ENCODE assay signal across 30 cellular contexts in genomic region chr4:145101091-145101490, GRCh38. TPM values are rescaled to one million over a fixed set of nuclear protein-coding genes. Genes with fewer than 3 reads are reported as not detected.
DNase-seq lines count a peak whose midpoint lies in the region; ATAC-seq and TF ChIP-seq lines count a peak whose summit lies in the region.
"Had no signal": no experiment of that assay in that cellular context is flagged by ENCODE, and none has a peak within 500 bp of the region (broad histone marks: within the 10 kb centered on the region; RNA-seq: fewer than 3 reads in every experiment).

No MANE protein-coding gene starts in this region.

- H3K27ac Mint-ChIP-seq in CD4-positive, CD25-positive, alpha-beta regulatory T cell, result no peak overlapping the region
- no peak overlapping the region for H3K27ac Mint-ChIP-seq in endodermal cell
- H3K27ac Mint-ChIP-seq: activated CD4-positive, alpha-beta T cell treated with anti-CD3 and anti-CD28 coated beads, Interleukin-2, amount 10 ng/mL, durations not matched to agents 24 days and 14 days; brain; nephron progenitor cell; type B pancreatic cell had no signal

- peaks cover 17 to 39% (median 23%) of the 10 kb centered on the region in 4 donors for H3K4me1 Mint-ChIP-seq in CD4-positive, CD25-positive, alpha-beta regulatory T cell
- peaks cover 13% of the 10 kb centered on the region for H3K4me1 Mint-ChIP-seq in endodermal cell

- WGBS in endodermal cell (ENCODE audit: insufficient coverage in 1 of 2, insufficient read length in 1 of 2), 2 experiments, result 82 to 89% methylated on average over 1 of the region's 1 CpG
- 88 to 96% methylated on average over 1 of the region's 1 CpG for WGBS in aorta, 2 donors
- 94 to 100% (median 97%) methylated on average over 1 of the region's 1 CpG for WGBS in spleen, 5 donors

- ATAC-seq in CD4-positive, CD25-positive, alpha-beta regulatory T cell (ENCODE audit: low read depth in 2 of 2), result no peak
- ATAC-seq in aorta (ENCODE audit: low FRiP score) (no peak), GM18867 (IDR thresholded peaks at IDR 0.05; ENCODE audit: unreplicated experiment) (no peak)
- ATAC-seq: activated naive CD8-positive, alpha-beta T cell treated with anti-CD3 and anti-CD28 coated beads, Interleukin-2, amount 50 U/mL, for 24 hours; foreskin keratinocyte; heart right ventricle; pancreas had no signal

- H3K36me3 Mint-ChIP-seq in CD4-positive, CD25-positive, alpha-beta regulatory T cell, result no peaks in the 10 kb centered on the region
- peaks cover 9% of the 10 kb centered on the region for H3K36me3 Mint-ChIP-seq in endodermal cell (ENCODE audit: low read depth)
- H3K36me3 Mint-ChIP-seq: type B pancreatic cell had no signal

- TF ChIP-seq EP300 in neural cell (conservative IDR thresholded peaks at IDR 0.05; ENCODE audit: poor library complexity, severe bottlenecking), result no peak

- no peak overlapping the region for H3K4me2 ChIP-seq in neural cell (ENCODE audit: low read length)

- H3K4me1 ChIP-seq in CD4-positive, CD25-positive, alpha-beta regulatory T cell (ENCODE audit: control insufficient read depth, insufficient read depth, low read length, poor library complexity, severe bottlenecking), result peaks cover 54% of the 10 kb centered on the region
- peaks cover 7% of the 10 kb centered on the region for H3K4me1 ChIP-seq in endodermal cell (ENCODE audit: control insufficient read depth, insufficient read depth, low read length)
- H3K4me1 ChIP-seq in aorta (ENCODE audit: control insufficient read depth in 1 of 2, insufficient read depth in 2 of 2, low read length in 2 of 2), result peaks cover 2% of the 10 kb centered on the region in 2 donors
- H3K4me1 ChIP-seq in spleen, result peaks cover 17 to 82% (median 67%) of the 10 kb centered on the region in 6 donors
- H3K4me1 ChIP-seq in Peyer's patch, result peaks cover 0 to 26% (median 7%) of the 10 kb centered on the region in 4 donors

- H3K9me3 Mint-ChIP-seq in CD4-positive, CD25-positive, alpha-beta regulatory T cell, result no peaks in the 10 kb centered on the region
- no peaks in the 10 kb centered on the region for H3K9me3 Mint-ChIP-seq in endodermal cell
- H3K9me3 Mint-ChIP-seq: activated CD4-positive, alpha-beta T cell treated with anti-CD3 and anti-CD28 coated beads, Interleukin-2, amount 10 ng/mL, durations not matched to agents 24 days and 14 days; activated naive CD8-positive, alpha-beta T cell treated with anti-CD3 and anti-CD28 coated beads, Interleukin-2, amount 50 U/mL, for 24 hours; activated T-cell treated with anti-CD3 and anti-CD28 coated beads, Interleukin-2, amount 50 U/mL, for 24 hours; brain; nephron progenitor cell; type B pancreatic cell had no signal

- DNase-seq in CD4-positive, CD25-positive, alpha-beta regulatory T cell, result no peak
- DNase-seq in NB4 (ENCODE audit: low read depth), result peak; percentile 2
- DNase-seq in endodermal cell, result no peak
- no peak for DNase-seq in aorta
- DNase-seq in spleen, result no peak
- DNase-seq in Peyer's patch, result no peak
- DNase-seq: activated CD4-positive, alpha-beta T cell treated with anti-CD3 and anti-CD28 coated beads, Interleukin-2, amount 10 ng/mL, durations not matched to agents 24 days and 14 days; activated gamma-delta T cell; activated naive CD8-positive, alpha-beta T cell treated with anti-CD3 and anti-CD28 coated beads, Interleukin-2, amount 50 U/mL, for 24 hours; activated T-cell treated with anti-CD3 and anti-CD28 coated beads, Interleukin-2, amount 50 U/mL, for 24 hours; Calu3; dorsolateral prefrontal cortex; foreskin keratinocyte; H7; heart right ventricle; NCI-H1436; NCI-H2107; NCI-H446 treated with DMSO at 0.1 percent for 48 hours; nephron progenitor cell; pancreas; SHP77 treated with DMSO at 0.1 percent for 48 hours; stimulated activated CD4-positive, alpha-beta T cell treated with anti-CD3 and anti-CD28 coated beads, Interleukin-2, amount 100 ng/mL, for 48 hours; SW 1271; T1000 had no signal

- no peaks in the 10 kb centered on the region for H3K9me2 ChIP-seq in neural cell (ENCODE audit: insufficient read depth, low read length)

- peaks cover 66% of the 10 kb centered on the region for H3K79me2 ChIP-seq in neural cell (replicated peaks; ENCODE audit: insufficient read depth, low read length)

- no peaks in the 10 kb centered on the region for H3K27me3 Mint-ChIP-seq in CD4-positive, CD25-positive, alpha-beta regulatory T cell
- H3K27me3 Mint-ChIP-seq in endodermal cell (ENCODE audit: insufficient read depth), result no peaks in the 10 kb centered on the region
- H3K27me3 Mint-ChIP-seq: activated CD4-positive, alpha-beta T cell treated with anti-CD3 and anti-CD28 coated beads, Interleukin-2, amount 10 ng/mL, durations not matched to agents 24 days and 14 days; activated T-cell treated with anti-CD3 and anti-CD28 coated beads, Interleukin-2, amount 50 U/mL, for 24 hours; type B pancreatic cell had no signal

- TF ChIP-seq CTCF in NB4 (IDR thresholded peaks at IDR 0.05; ENCODE audit: low read depth, low read length) (no peak), endodermal cell (conservative IDR thresholded peaks at IDR 0.05) (no peak), neural cell (IDR thresholded peaks at IDR 0.05; ENCODE audit: poor library complexity, severe bottlenecking) (no peak), spleen (IDR thresholded peaks at IDR 0.05 in 8 of 11, conservative IDR thresholded peaks at IDR 0.05 in 3 of 11) (no peak), Peyer's patch (IDR thresholded peaks at IDR 0.05) (no peak)

- H3K9me3 ChIP-seq in CD4-positive, CD25-positive, alpha-beta regulatory T cell (ENCODE audit: control insufficient read depth in 2 of 2, low read length in 2 of 2), result no peaks in the 10 kb centered on the region
- H3K9me3 ChIP-seq in endodermal cell (ENCODE audit: control insufficient read depth, low read length) (no peaks in the 10 kb centered on the region), neural cell (ENCODE audit: low read length) (no peaks in the 10 kb centered on the region), aorta (ENCODE audit: control insufficient read depth, low read length) (no peaks in the 10 kb centered on the region), spleen (no peaks in the 10 kb centered on the region), Peyer's patch (no peaks in the 10 kb centered on the region)
- H3K9me3 ChIP-seq: heart right ventricle, pancreas had no signal

- TF ChIP-seq POLR2A in NB4 (IDR thresholded peaks at IDR 0.05; ENCODE audit: extremely low read depth, insufficient read length), result no peak
- no peak for TF ChIP-seq POLR2A in spleen (IDR thresholded peaks at IDR 0.05)
- TF ChIP-seq POLR2A in Peyer's patch (IDR thresholded peaks at IDR 0.05), result no peak

- H3K4me3 Mint-ChIP-seq in CD4-positive, CD25-positive, alpha-beta regulatory T cell, result no peak overlapping the region
- no peak overlapping the region for H3K4me3 Mint-ChIP-seq in endodermal cell
- H3K4me3 Mint-ChIP-seq: activated naive CD8-positive, alpha-beta T cell treated with anti-CD3 and anti-CD28 coated beads, Interleukin-2, amount 50 U/mL, for 24 hours had no signal

- no peak overlapping the region for H3K9ac ChIP-seq in endodermal cell (ENCODE audit: extremely low read depth, low read length, poor library complexity, severe bottlenecking)
- no peak overlapping the region for H3K9ac ChIP-seq in neural cell (ENCODE audit: low read length)

- peaks cover 6% of the 10 kb centered on the region for H3F3A ChIP-seq in neural cell (ENCODE audit: insufficient read depth, low read length, poor library complexity, severe bottlenecking)

- H3K36me3 ChIP-seq in CD4-positive, CD25-positive, alpha-beta regulatory T cell (ENCODE audit: control insufficient read depth, insufficient read depth, low read length), result peaks cover 19% of the 10 kb centered on the region
- H3K36me3 ChIP-seq in endodermal cell (ENCODE audit: control insufficient read depth, insufficient read depth, low read length), result peaks cover 23% of the 10 kb centered on the region
- H3K36me3 ChIP-seq in neural cell (ENCODE audit: insufficient read depth, low read length), result no peaks in the 10 kb centered on the region
- no peaks in the 10 kb centered on the region for H3K36me3 ChIP-seq in aorta (ENCODE audit: control insufficient read depth in 1 of 2, insufficient read depth in 2 of 2, low read length in 1 of 2)
- peaks cover 0 to 20% (median 15%) of the 10 kb centered on the region in 6 donors for H3K36me3 ChIP-seq in spleen
- H3K36me3 ChIP-seq in Peyer's patch, result peaks cover 0 to 3% (median 0%) of the 10 kb centered on the region in 3 donors

- no peaks in the 10 kb centered on the region for H3K27me3 ChIP-seq in CD4-positive, CD25-positive, alpha-beta regulatory T cell (ENCODE audit: control insufficient read depth, insufficient read depth, low read length)
- no peaks in the 10 kb centered on the region for H3K27me3 ChIP-seq in endodermal cell (ENCODE audit: control insufficient read depth, insufficient read depth, low read length, poor library complexity, severe bottlenecking)
- H3K27me3 ChIP-seq in neural cell (ENCODE audit: insufficient read depth, low read depth, low read length), result no peaks in the 10 kb centered on the region
- no peaks in the 10 kb centered on the region for H3K27me3 ChIP-seq in aorta (ENCODE audit: control insufficient read depth in 1 of 2, insufficient read depth in 2 of 2, low read length in 1 of 2)
- no peaks in the 10 kb centered on the region for H3K27me3 ChIP-seq in spleen (replicated peaks in 1 of 7)
- no peaks in the 10 kb centered on the region for H3K27me3 ChIP-seq in Peyer's patch
- H3K27me3 ChIP-seq: dorsolateral prefrontal cortex, foreskin keratinocyte, heart right ventricle, pancreas had no signal

- H2AFZ ChIP-seq in neural cell (ENCODE audit: low read depth, low read length), result no peak overlapping the region

- peak overlapping the region; percentile 29 for H3K4me3 ChIP-seq in CD4-positive, CD25-positive, alpha-beta regulatory T cell (ENCODE audit: low read depth, low read length)
- H3K4me3 ChIP-seq in NB4 (ENCODE audit: low read depth, low read length) (peak overlapping the region; percentile 99), endodermal cell (ENCODE audit: low read length) (peak overlapping the region; percentile 52), neural cell (ENCODE audit: low read length) (peak overlapping the region; percentile 27), aorta (ENCODE audit: low read length in 2 of 2) (no peak overlapping the region), spleen (no peak overlapping the region), Peyer's patch (no peak overlapping the region)
- H3K4me3 ChIP-seq: lung, pancreas had no signal

- TF ChIP-seq RAD21 in neural cell (conservative IDR thresholded peaks at IDR 0.05), result no peak

- no peak overlapping the region for H3K27ac ChIP-seq in CD4-positive, CD25-positive, alpha-beta regulatory T cell (ENCODE audit: insufficient read depth, low read length, poor library complexity, severe bottlenecking)
- H3K27ac ChIP-seq in endodermal cell (ENCODE audit: low read depth, low read length) (no peak overlapping the region), neural cell (ENCODE audit: low read length) (no peak overlapping the region), aorta (ENCODE audit: low read depth in 1 of 2, low read length in 2 of 2) (no peak overlapping the region), spleen (no peak overlapping the region), Peyer's patch (no peak overlapping the region)
- H3K27ac ChIP-seq: C4-2B, dorsolateral prefrontal cortex, foreskin keratinocyte, heart right ventricle, pancreas had no signal

- H4K20me1 ChIP-seq in neural cell (ENCODE audit: insufficient read depth), result no peaks in the 10 kb centered on the region

- intact Hi-C loops in aorta (cut with DNase I), result loop anchor here in 1 of 2 donors (10.0 kb wide), 1 partner anchor 54 kb away; no protein-coding TSS in a partner anchor
- intact Hi-C loops in spleen (cut with DNase I; ENCODE audit: low total_unique reads), result loop anchor here (10.0 kb wide), 1 partner anchor 54 kb away; no protein-coding TSS in a partner anchor

RNA-seq across cellular contexts. Expression of gene ABCE1, which starts 3.0 kb away (rescaled TPM):
- 41.4 TPM for total RNA-seq in CD4-positive, CD25-positive, alpha-beta regulatory T cell
- polyA plus RNA-seq in CD4-positive, CD25-positive, alpha-beta regulatory T cell, result 10 to 100 TPM; 59.1 to 71.8 (median 66.1) TPM
- 10 to 100 TPM; 67.2 to 80.7 TPM for total RNA-seq in endodermal cell
- 88.1 TPM for polyA plus RNA-seq in endodermal cell (2013, experiment 1 of 2)
- 82.6 TPM for polyA plus RNA-seq in endodermal cell (2013, experiment 2 of 2)
- polyA plus RNA-seq in neural cell, result 90.6 and 96.9 TPM in 2 replicates
- 120 and 126 TPM in 2 replicates for polyA minus RNA-seq in neural cell
- total RNA-seq in aorta, result 10 to 100 TPM; 39.2 to 43.9 TPM
- polyA plus RNA-seq in aorta, result 10 to 100 TPM; 12.8 to 21.4 TPM
- 10 to 100 TPM; 51.5 to 83.5 (median 57.1) TPM for total RNA-seq in spleen
- 10 to 100 TPM; 16.9 to 29.9 (median 24.3) TPM for polyA plus RNA-seq in spleen
- 10 to 100 TPM; 15.4 to 56.9 (median 32.9) TPM for total RNA-seq in Peyer's patch

RNA-seq across cellular contexts. Expression of gene ANAPC10, which starts 3.1 kb away (rescaled TPM):
- total RNA-seq in CD4-positive, CD25-positive, alpha-beta regulatory T cell, result 30.6 TPM
- 10 to 100 TPM; 38.5 to 56.9 (median 41.2) TPM for polyA plus RNA-seq in CD4-positive, CD25-positive, alpha-beta regulatory T cell
- total RNA-seq in endodermal cell (10 to 100 TPM; 25.0 to 29.6 TPM), aorta (10 to 100 TPM; 20.2 to 22.8 TPM), spleen (10 to 100 TPM; 15.2 to 42.2 (median 21.0) TPM), Peyer's patch (10 to 100 TPM; 11.7 to 75.9 (median 18.9) TPM)
- polyA plus RNA-seq in endodermal cell (2013, experiment 1 of 2), result 23.2 TPM
- polyA plus RNA-seq in endodermal cell (2013, experiment 2 of 2), result 30.3 TPM
- polyA plus RNA-seq in neural cell (35.3 and 37.7 TPM in 2 replicates), aorta (10 to 100 TPM; 12.9 to 18.7 TPM), spleen (10 to 100 TPM; 12.0 to 18.3 (median 16.4) TPM)
- 58.4 and 60.0 TPM in 2 replicates for polyA minus RNA-seq in neural cell

Comparison
In these comparisons a context has a peak if more than half of its experiments do, and no peak if none do; other contexts are left out.
1. H3K4me3 ChIP-seq: peak in CD4-positive, CD25-positive, alpha-beta regulatory T cell (single experiment), NB4 (single experiment), endodermal cell (single experiment) and neural cell (single experiment); none in aorta (0 of 2), spleen (0 of 8) and Peyer's patch (0 of 4).